In genomic region chr3:4492240-4493007, GRCh38 we compare ENCODE assay signal across 1 cellular context.
TF ChIP-seq lines count a peak whose summit lies in the region.

No MANE protein-coding gene starts in this region.

TF ChIP-seq in HepG2, 621 proteins besides CTCF, POLR2A, EP300 and RAD21 (continued from another document):
- TF ChIP-seq, protein P1, sequence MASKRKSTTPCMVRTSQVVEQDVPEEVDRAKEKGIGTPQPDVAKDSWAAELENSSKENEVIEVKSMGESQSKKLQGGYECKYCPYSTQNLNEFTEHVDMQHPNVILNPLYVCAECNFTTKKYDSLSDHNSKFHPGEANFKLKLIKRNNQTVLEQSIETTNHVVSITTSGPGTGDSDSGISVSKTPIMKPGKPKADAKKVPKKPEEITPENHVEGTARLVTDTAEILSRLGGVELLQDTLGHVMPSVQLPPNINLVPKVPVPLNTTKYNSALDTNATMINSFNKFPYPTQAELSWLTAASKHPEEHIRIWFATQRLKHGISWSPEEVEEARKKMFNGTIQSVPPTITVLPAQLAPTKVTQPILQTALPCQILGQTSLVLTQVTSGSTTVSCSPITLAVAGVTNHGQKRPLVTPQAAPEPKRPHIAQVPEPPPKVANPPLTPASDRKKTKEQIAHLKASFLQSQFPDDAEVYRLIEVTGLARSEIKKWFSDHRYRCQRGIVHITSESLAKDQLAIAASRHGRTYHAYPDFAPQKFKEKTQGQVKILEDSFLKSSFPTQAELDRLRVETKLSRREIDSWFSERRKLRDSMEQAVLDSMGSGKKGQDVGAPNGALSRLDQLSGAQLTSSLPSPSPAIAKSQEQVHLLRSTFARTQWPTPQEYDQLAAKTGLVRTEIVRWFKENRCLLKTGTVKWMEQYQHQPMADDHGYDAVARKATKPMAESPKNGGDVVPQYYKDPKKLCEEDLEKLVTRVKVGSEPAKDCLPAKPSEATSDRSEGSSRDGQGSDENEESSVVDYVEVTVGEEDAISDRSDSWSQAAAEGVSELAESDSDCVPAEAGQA (IDR thresholded peaks at IDR 0.05; ENCODE audit: low read depth): no peak
- TF ChIP-seq, protein P1 (CRISPR knock-in tag; IDR thresholded peaks at IDR 0.05; ENCODE audit: borderline replicate concordance): no peak
- TF ChIP-seq ZFAT (CRISPR knock-in tag; conservative IDR thresholded peaks at IDR 0.05) (no peak), ZNF317 (CRISPR knock-in tag; IDR thresholded peaks at IDR 0.05) (no peak), ZNF737 (CRISPR knock-in tag; IDR thresholded peaks at IDR 0.05; ENCODE audit: borderline replicate concordance) (no peak), MTF2 (CRISPR knock-in tag; IDR thresholded peaks at IDR 0.05; ENCODE audit: borderline replicate concordance) (0 out of 2 replicates have a peak, but pooled peaks have one; percentile 45), STAG1 (CRISPR knock-in tag; IDR thresholded peaks at IDR 0.05) (peak; percentile 27), ELF3 (CRISPR knock-in tag; IDR thresholded peaks at IDR 0.05) (0 out of 2 replicates have a peak, but pooled peaks have one; percentile 11), BRCA1 (CRISPR knock-in tag; IDR thresholded peaks at IDR 0.05) (no peak), POLR2AphosphoS5 (IDR thresholded peaks at IDR 0.05; ENCODE audit: low read depth, low read length) (no peak), ZBTB2 (CRISPR knock-in tag; IDR thresholded peaks at IDR 0.05; ENCODE audit: low read depth) (no peak), ZNF772 (CRISPR knock-in tag; IDR thresholded peaks at IDR 0.05) (no peak), GABPB1 (CRISPR knock-in tag; IDR thresholded peaks at IDR 0.05) (no peak), ZBTB14 (CRISPR knock-in tag; IDR thresholded peaks at IDR 0.05) (no peak), ZFP90 (CRISPR knock-in tag; IDR thresholded peaks at IDR 0.05; ENCODE audit: borderline replicate concordance) (no peak), ZNF616 (CRISPR knock-in tag; IDR thresholded peaks at IDR 0.05; ENCODE audit: low read depth) (no peak), MIER2 (CRISPR knock-in tag; IDR thresholded peaks at IDR 0.05) (0 out of 2 replicates have a peak, but pooled peaks have one; percentile 6), ZNF121 (CRISPR knock-in tag; IDR thresholded peaks at IDR 0.05) (no peak), SRY (CRISPR knock-in tag; IDR thresholded peaks at IDR 0.05) (no peak), TCF7 (IDR thresholded peaks at IDR 0.05; ENCODE audit: low read depth) (0 out of 2 replicates have a peak, but pooled peaks have one; percentile 17), ZNF430 (CRISPR knock-in tag; IDR thresholded peaks at IDR 0.05) (0 out of 2 replicates have a peak, but pooled peaks have one; percentile 7), FOSL1 (CRISPR knock-in tag; IDR thresholded peaks at IDR 0.05; ENCODE audit: borderline replicate concordance) (no peak), ZNF224 (CRISPR knock-in tag; IDR thresholded peaks at IDR 0.05) (0 out of 2 replicates have a peak, but pooled peaks have one; percentile 15), KAT2B (IDR thresholded peaks at IDR 0.05; ENCODE audit: borderline replicate concordance, low read depth, low read length) (no peak), ZNF788 (CRISPR knock-in tag; IDR thresholded peaks at IDR 0.05; ENCODE audit: borderline replicate concordance) (no peak), KDM5A (IDR thresholded peaks at IDR 0.05; ENCODE audit: borderline replicate concordance, low read length) (0 out of 2 replicates have a peak, but pooled peaks have one; percentile 15), SNAI1 (CRISPR knock-in tag; IDR thresholded peaks at IDR 0.05; ENCODE audit: borderline replicate concordance) (no peak), ZNF274 (CRISPR knock-in tag; IDR thresholded peaks at IDR 0.05) (no peak), SETDB1 (CRISPR knock-in tag; IDR thresholded peaks at IDR 0.05; ENCODE audit: borderline replicate concordance) (no peak), ZNF724P (CRISPR knock-in tag; IDR thresholded peaks at IDR 0.05; ENCODE audit: borderline replicate concordance) (no peak), WIZ (CRISPR knock-in tag; IDR thresholded peaks at IDR 0.05) (0 out of 2 replicates have a peak, but pooled peaks have one; percentile 7), SAFB2 (CRISPR knock-in tag; IDR thresholded peaks at IDR 0.05; ENCODE audit: borderline replicate concordance, low read depth) (no peak), CENPX (CRISPR knock-in tag; IDR thresholded peaks at IDR 0.05) (no peak), ZFY (CRISPR knock-in tag; IDR thresholded peaks at IDR 0.05) (no peak), SOX6 (IDR thresholded peaks at IDR 0.05) (no peak), SOX6 (CRISPR knock-in tag; IDR thresholded peaks at IDR 0.05) (no peak), KAT7 (CRISPR knock-in tag; IDR thresholded peaks at IDR 0.05; ENCODE audit: borderline replicate concordance) (no peak)
- TF ChIP-seq, protein P2, sequence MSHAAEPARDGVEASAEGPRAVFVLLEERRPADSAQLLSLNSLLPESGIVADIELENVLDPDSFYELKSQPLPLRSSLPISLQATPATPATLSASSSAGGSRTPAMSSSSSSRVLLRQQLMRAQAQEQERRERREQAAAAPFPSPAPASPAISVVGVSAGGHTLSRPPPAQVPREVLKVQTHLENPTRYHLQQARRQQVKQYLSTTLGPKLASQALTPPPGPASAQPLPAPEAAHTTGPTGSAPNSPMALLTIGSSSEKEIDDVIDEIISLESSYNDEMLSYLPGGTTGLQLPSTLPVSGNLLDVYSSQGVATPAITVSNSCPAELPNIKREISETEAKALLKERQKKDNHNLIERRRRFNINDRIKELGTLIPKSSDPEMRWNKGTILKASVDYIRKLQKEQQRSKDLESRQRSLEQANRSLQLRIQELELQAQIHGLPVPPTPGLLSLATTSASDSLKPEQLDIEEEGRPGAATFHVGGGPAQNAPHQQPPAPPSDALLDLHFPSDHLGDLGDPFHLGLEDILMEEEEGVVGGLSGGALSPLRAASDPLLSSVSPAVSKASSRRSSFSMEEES (CRISPR knock-in tag; IDR thresholded peaks at IDR 0.05): no peak
- TF ChIP-seq, protein P3, sequence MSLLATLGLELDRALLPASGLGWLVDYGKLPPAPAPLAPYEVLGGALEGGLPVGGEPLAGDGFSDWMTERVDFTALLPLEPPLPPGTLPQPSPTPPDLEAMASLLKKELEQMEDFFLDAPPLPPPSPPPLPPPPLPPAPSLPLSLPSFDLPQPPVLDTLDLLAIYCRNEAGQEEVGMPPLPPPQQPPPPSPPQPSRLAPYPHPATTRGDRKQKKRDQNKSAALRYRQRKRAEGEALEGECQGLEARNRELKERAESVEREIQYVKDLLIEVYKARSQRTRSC (CRISPR knock-in tag; IDR thresholded peaks at IDR 0.05; ENCODE audit: low read depth): no peak
- TF ChIP-seq, protein P4, sequence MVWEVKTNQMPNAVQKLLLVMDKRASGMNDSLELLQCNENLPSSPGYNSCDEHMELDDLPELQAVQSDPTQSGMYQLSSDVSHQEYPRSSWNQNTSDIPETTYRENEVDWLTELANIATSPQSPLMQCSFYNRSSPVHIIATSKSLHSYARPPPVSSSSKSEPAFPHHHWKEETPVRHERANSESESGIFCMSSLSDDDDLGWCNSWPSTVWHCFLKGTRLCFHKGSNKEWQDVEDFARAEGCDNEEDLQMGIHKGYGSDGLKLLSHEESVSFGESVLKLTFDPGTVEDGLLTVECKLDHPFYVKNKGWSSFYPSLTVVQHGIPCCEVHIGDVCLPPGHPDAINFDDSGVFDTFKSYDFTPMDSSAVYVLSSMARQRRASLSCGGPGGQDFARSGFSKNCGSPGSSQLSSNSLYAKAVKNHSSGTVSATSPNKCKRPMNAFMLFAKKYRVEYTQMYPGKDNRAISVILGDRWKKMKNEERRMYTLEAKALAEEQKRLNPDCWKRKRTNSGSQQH (CRISPR knock-in tag; IDR thresholded peaks at IDR 0.05; ENCODE audit: low read depth): no peak
